Comparison of ENCODE assay signal across 12 cellular contexts in the genomic region with DNA sequence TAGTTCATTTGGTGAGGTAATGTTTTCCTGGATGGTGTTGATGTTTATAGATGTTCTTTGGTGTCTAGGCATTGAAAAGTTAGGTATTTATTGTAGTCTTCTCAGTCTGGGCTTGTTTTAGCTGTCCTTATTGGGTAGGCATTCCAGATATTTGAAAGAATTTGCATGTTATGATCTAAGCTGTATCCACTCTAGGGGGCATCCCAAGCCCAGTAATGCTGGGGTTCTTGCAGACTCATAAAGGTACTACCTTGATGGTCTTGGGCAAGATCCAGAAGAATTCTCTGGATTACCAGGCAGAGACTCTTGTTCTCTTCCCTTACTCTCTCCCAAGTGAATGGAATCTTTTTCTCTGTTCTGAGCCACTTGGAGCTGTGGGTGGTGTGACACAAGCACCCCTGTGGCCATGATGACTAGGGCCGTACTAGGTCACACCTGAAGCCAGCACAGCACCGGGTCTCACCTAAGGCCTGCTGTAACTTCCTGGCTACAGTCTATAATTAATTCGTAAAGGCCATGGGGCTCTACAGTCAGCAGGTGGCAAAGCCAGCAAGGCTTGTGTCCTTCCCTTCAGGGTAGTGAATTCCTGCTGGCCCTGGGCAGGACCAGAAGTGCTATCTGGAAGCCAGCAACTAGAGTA.
DNase-seq lines count a peak whose midpoint lies in the region; ATAC-seq and TF ChIP-seq lines count a peak whose summit lies in the region.
"Had no signal": no experiment of that assay in that cellular context is flagged by ENCODE, and none has a peak within 500 bp of the region (broad histone marks: within the 10 kb centered on the region; RNA-seq: fewer than 3 reads in every experiment).

No MANE protein-coding gene starts in this region.

- CTCF ChIA-PET in AG04450 (lab: Charles Lee), result interaction anchor here (0.8 to 3.2 kb wide), 5 partner anchors 232 to 525 kb away, joined by 3 to 21 read pairs (median 3); no protein-coding TSS in a partner anchor

- POLR2A ChIA-PET in AG04450 (lab: Yijun Ruan, JAX), result no interaction called here

- H3K4me2 ChIP-seq in fibroblast of lung (ENCODE audit: extremely low read depth, insufficient read depth, low read length), result no peak overlapping the region
- no peak overlapping the region for H3K4me2 ChIP-seq in neuronal stem cell (ENCODE audit: insufficient read depth, low read length, poor library complexity, severe bottlenecking)

- no peak overlapping the region for H2BK5ac ChIP-seq in neuronal stem cell (ENCODE audit: low read length)

- H3K4me3 ChIP-seq in AG04450 (ENCODE audit: low read depth, low read length) (no peak overlapping the region), GM06990 (replicated peaks; ENCODE audit: low read depth, low read length) (no peak overlapping the region), RWPE2 (ENCODE audit: severe bottlenecking) (no peak overlapping the region), fibroblast of lung (replicated peaks in 1 of 4; ENCODE audit: control extremely low read depth in 1 of 4, insufficient read depth in 1 of 4, low read depth in 3 of 4, low read length in 4 of 4) (no peak overlapping the region), MG63 (no peak overlapping the region), neuronal stem cell (ENCODE audit: low read length in 2 of 2) (no peak overlapping the region)
- H3K4me3 ChIP-seq: sigmoid colon had no signal

- H3K4me1 ChIP-seq in RWPE2 (ENCODE audit: insufficient read depth, poor library complexity, severe bottlenecking) (no peaks in the 10 kb centered on the region), fibroblast of lung (ENCODE audit: control insufficient read depth, extremely low read depth, insufficient read depth, low read length) (no peaks in the 10 kb centered on the region), neuronal stem cell (ENCODE audit: control insufficient read depth in 2 of 2, insufficient read depth in 1 of 2, low read depth in 1 of 2, low read length in 2 of 2) (no peaks in the 10 kb centered on the region)
- H3K4me1 ChIP-seq: sigmoid colon had no signal

- TF ChIP-seq CTCF in AG04450 (IDR thresholded peaks at IDR 0.05; ENCODE audit: low read depth, low read length) (peak; percentile 53), GM06990 (IDR thresholded peaks at IDR 0.05; ENCODE audit: insufficient read depth, low read length, poor library complexity, severe bottlenecking) (peak; percentile 8), RWPE2 (IDR thresholded peaks at IDR 0.05; ENCODE audit: poor library complexity, severe bottlenecking) (no peak), fibroblast of lung (conservative IDR thresholded peaks at IDR 0.05 in 1 of 2, IDR thresholded peaks at IDR 0.05 in 1 of 2; ENCODE audit: low read depth in 1 of 2, low read length in 2 of 2) (peak; percentile 26 to 39)

- no peaks in the 10 kb centered on the region for H4K20me1 ChIP-seq in fibroblast of lung (ENCODE audit: control insufficient read depth, extremely low read depth, insufficient read depth, low read length)

- no peak overlapping the region for H3K4ac ChIP-seq in neuronal stem cell (ENCODE audit: low read length)

- no peak overlapping the region for H2BK120ac ChIP-seq in neuronal stem cell (ENCODE audit: low read depth, low read length)

- H3K79me2 ChIP-seq in fibroblast of lung (ENCODE audit: control insufficient read depth, insufficient read depth, low read length), result no peaks in the 10 kb centered on the region

- no peak overlapping the region for H2AK5ac ChIP-seq in neuronal stem cell (ENCODE audit: low read depth, low read length)

- no CpG with 5 or more reads among the region's 3 CpGs for WGBS in neuronal stem cell (ENCODE audit: extremely low coverage in 2 of 2, insufficient read length in 2 of 2, insufficient replicate concordance in 1 of 2), 2 donors

- no peak overlapping the region for H2BK15ac ChIP-seq in neuronal stem cell (ENCODE audit: low read length)

- no peaks in the 10 kb centered on the region for H3K79me1 ChIP-seq in neuronal stem cell (ENCODE audit: low read depth, low read length)

- H3K36me3 ChIP-seq in GM06990 (ENCODE audit: control insufficient read depth, insufficient read depth, low read length), result no peaks in the 10 kb centered on the region
- H3K36me3 ChIP-seq in RWPE2 (ENCODE audit: low read depth), result no peaks in the 10 kb centered on the region
- no peaks in the 10 kb centered on the region for H3K36me3 ChIP-seq in fibroblast of lung (ENCODE audit: control insufficient read depth, insufficient read depth, low read length)
- H3K36me3 ChIP-seq in MG63, result no peaks in the 10 kb centered on the region
- no peaks in the 10 kb centered on the region for H3K36me3 ChIP-seq in neuronal stem cell (replicated peaks in 1 of 2; ENCODE audit: control insufficient read depth in 2 of 2, insufficient read depth in 2 of 2, low read length in 2 of 2)
- H3K36me3 ChIP-seq: sigmoid colon had no signal

- no peak overlapping the region for H3K23ac ChIP-seq in neuronal stem cell (ENCODE audit: low read depth, low read length, poor library complexity)

- no peak overlapping the region for H4K8ac ChIP-seq in neuronal stem cell (ENCODE audit: low read depth, low read length)

- no peak overlapping the region for H3K18ac ChIP-seq in neuronal stem cell (ENCODE audit: low read length)

- no peak overlapping the region for H2BK12ac ChIP-seq in neuronal stem cell (ENCODE audit: low read length)

- H3K27ac ChIP-seq in AG04450 (ENCODE audit: low read depth, low read length), result no peak overlapping the region
- no peak overlapping the region for H3K27ac ChIP-seq in RWPE2 (ENCODE audit: poor library complexity, severe bottlenecking)
- no peak overlapping the region for H3K27ac ChIP-seq in fibroblast of lung (ENCODE audit: insufficient read depth, low read length)
- no peak overlapping the region for H3K27ac ChIP-seq in neuronal stem cell (replicated peaks; ENCODE audit: low read length)
- H3K27ac ChIP-seq: sigmoid colon had no signal

- no peak overlapping the region for H3K14ac ChIP-seq in neuronal stem cell (ENCODE audit: low read length)

- H4K91ac ChIP-seq in neuronal stem cell (ENCODE audit: low read depth, low read length, poor library complexity), result no peak overlapping the region

- peak; percentile 33; the same call in 1 of the 3 replicates for ATAC-seq in RWPE2 (ENCODE audit: low read depth)
- ATAC-seq in HG02852 (IDR thresholded peaks at IDR 0.05; ENCODE audit: unreplicated experiment), result no peak
- ATAC-seq: left cardiac atrium; stimulated activated memory B cell treated with anti-CD40 and anti-IgM and Interleukin-4, amounts not matched to agents 10 μg/mL and 1 μg/mL and 100 μg/mL, for 72 hours had no signal

- no peaks in the 10 kb centered on the region for H3K9me3 ChIP-seq in AG04450 (ENCODE audit: control insufficient read depth, insufficient read depth, low read length)
- H3K9me3 ChIP-seq in RWPE2 (ENCODE audit: severe bottlenecking), result no peaks in the 10 kb centered on the region
- no peaks in the 10 kb centered on the region for H3K9me3 ChIP-seq in fibroblast of lung (ENCODE audit: control insufficient read depth, insufficient read depth, low read depth, low read length)
- H3K9me3 ChIP-seq in MG63, result no peaks in the 10 kb centered on the region
- no peaks in the 10 kb centered on the region for H3K9me3 ChIP-seq in neuronal stem cell (replicated peaks in 1 of 2; ENCODE audit: control insufficient read depth in 2 of 2, insufficient read depth in 1 of 2, low read depth in 1 of 2, low read length in 2 of 2)
- H3K9me3 ChIP-seq: sigmoid colon had no signal

- H3K9ac ChIP-seq in fibroblast of lung (ENCODE audit: insufficient read depth, low read length) (no peak overlapping the region), neuronal stem cell (ENCODE audit: low read depth, low read length, poor library complexity) (no peak overlapping the region)

- peaks cover 2% of the 10 kb centered on the region for H3K27me3 ChIP-seq in AG04450 (ENCODE audit: control insufficient read depth, insufficient read depth, low read length)
- H3K27me3 ChIP-seq in GM06990 (replicated peaks; ENCODE audit: control insufficient read depth, insufficient read depth, low read length), result no peaks in the 10 kb centered on the region
- H3K27me3 ChIP-seq in RWPE2 (ENCODE audit: insufficient read depth, poor library complexity, severe bottlenecking), result peaks cover 2% of the 10 kb centered on the region
- no peaks in the 10 kb centered on the region for H3K27me3 ChIP-seq in fibroblast of lung (ENCODE audit: control insufficient read depth, insufficient read depth, low read length)
- H3K27me3 ChIP-seq in MG63, result no peaks in the 10 kb centered on the region; the same call in none of the 2 replicates
- no peaks in the 10 kb centered on the region for H3K27me3 ChIP-seq in neuronal stem cell (ENCODE audit: control insufficient read depth in 3 of 3, insufficient read depth in 3 of 3, low read depth in 1 of 3, low read length in 3 of 3)
- H3K27me3 ChIP-seq: sigmoid colon had no signal

- DNase-seq in AG04450 (ENCODE audit: low read depth, low spot score) (peak; percentile 10), GM06990 (ENCODE audit: extremely low read depth, insufficient read length) (no peak), RWPE2 (ENCODE audit: low spot score) (no peak), fibroblast of lung (ENCODE audit: low read depth in 2 of 2) (peak; percentile 46 to 70), MG63 (no peak), neuronal stem cell (ENCODE audit: low spot score) (no peak), pons (ENCODE audit: low spot score) (no peak)
- DNase-seq: DND-41, left cardiac atrium, sigmoid colon had no signal

- H2AFZ ChIP-seq in fibroblast of lung (ENCODE audit: low read length) (no peak overlapping the region), neuronal stem cell (ENCODE audit: low read length) (no peak overlapping the region)

Comparison
In these comparisons a context has a peak if more than half of its experiments do, and no peak if none do; other contexts are left out.
1. DNase-seq: peak in AG04450 (single experiment) and fibroblast of lung (2 of 2); none in GM06990 (single experiment), RWPE2 (single experiment), MG63 (single experiment), neuronal stem cell (single experiment) and pons (single experiment).